ENCODE assay signal across 8 cellular contexts in genomic region chr16:67893791-67894399, GRCh38. TPM values are rescaled to one million over a fixed set of nuclear protein-coding genes. Genes with fewer than 3 reads are reported as not detected.
DNase-seq lines count a peak whose midpoint lies in the region; ATAC-seq and TF ChIP-seq lines count a peak whose summit lies in the region.

No MANE protein-coding gene starts in this region.

- H3K27ac Mint-ChIP-seq in activated naive CD8-positive, alpha-beta T cell treated with anti-CD3 and anti-CD28 coated beads, Interleukin-2, amount 50 U/mL, for 24 hours, result peak overlapping the region; percentile 92

- intact Hi-C loops in Right ventricle myocardium inferior (cut with DNase I), result loop anchor here (2.0 kb wide), 1 partner anchor 129 kb away; the partner anchor contains the start of genes DDX28 and DUS2
- intact Hi-C loops in transverse colon (cut with DNase I; ENCODE audit: low total_unique reads), result no loop called here

- peaks cover 36% of the 10 kb centered on the region for H3K4me1 Mint-ChIP-seq in activated naive CD8-positive, alpha-beta T cell treated with anti-CD3 and anti-CD28 coated beads, Interleukin-2, amount 50 U/mL, for 24 hours

- H3K27me3 ChIP-seq in cardiac muscle cell, result no peaks in the 10 kb centered on the region
- H3K27me3 ChIP-seq in transverse colon, result no peaks in the 10 kb centered on the region

- H3K36me3 Mint-ChIP-seq in activated naive CD8-positive, alpha-beta T cell treated with anti-CD3 and anti-CD28 coated beads, Interleukin-2, amount 50 U/mL, for 24 hours (ENCODE audit: low read depth), result peaks cover 5% of the 10 kb centered on the region

- peaks cover 9% of the 10 kb centered on the region for H3K4me1 ChIP-seq in cardiac muscle cell (ENCODE audit: low read depth)
- H3K4me1 ChIP-seq in transverse colon, result peaks cover 8 to 51% (median 39%) of the 10 kb centered on the region in 4 donors

- in situ Hi-C loops in transverse colon (cut with MboI; ENCODE audit: low pct_ligation_motif_present in 1 of 4, low pct_unique_long_range_greater_than_20kb in 1 of 4, low sequenced_read_pairs in 3 of 4), result no loop called here

- peak; percentile 62 for TF ChIP-seq POLR2A in transverse colon (IDR thresholded peaks at IDR 0.05)

- H3K36me3 ChIP-seq in cardiac muscle cell (no peaks in the 10 kb centered on the region), transverse colon (no peaks in the 10 kb centered on the region)

- no peak for TF ChIP-seq EP300 in transverse colon (IDR thresholded peaks at IDR 0.05; ENCODE audit: low read depth)

- DNase-seq in cardiac muscle cell (ENCODE audit: low read depth in 1 of 2, low spot score in 1 of 2) (no peak), Right ventricle myocardium inferior (ENCODE audit: missing footprints) (no peak), left lobe of liver (ENCODE audit: low spot score) (no peak), transverse colon (no peak), DMS114 treated with DMSO at 0.1 percent for 48 hours (lab: John Stamatoyannopoulos, UW; ENCODE audit: unreplicated experiment) (no peak), C1 segment of cervical spinal cord (lab: John Stamatoyannopoulos, UW) (no peak)
- DNase-seq in activated naive CD8-positive, alpha-beta T cell treated with anti-CD3 and anti-CD28 coated beads, Interleukin-2, amount 50 U/mL, for 24 hours, result no peak
- no peak for DNase-seq in stimulated activated naive CD4-positive, alpha-beta T cell treated with Interleukin-2 at 50 U/mL for 16 hours (lab: John Stamatoyannopoulos, UW)

- WGBS in transverse colon (ENCODE audit: low coverage in 1 of 2), 2 donors, result 16 to 24% methylated on average over 7 to 11 of the region's 11 CpGs

- ATAC-seq in Right ventricle myocardium inferior (no peak), left lobe of liver (peak; percentile 6)
- ATAC-seq in activated naive CD8-positive, alpha-beta T cell treated with anti-CD3 and anti-CD28 coated beads, Interleukin-2, amount 50 U/mL, for 24 hours, result no peak

- H3K27me3 Mint-ChIP-seq in activated naive CD8-positive, alpha-beta T cell treated with anti-CD3 and anti-CD28 coated beads, Interleukin-2, amount 50 U/mL, for 24 hours, result no peaks in the 10 kb centered on the region

- H3K4me3 ChIP-seq in cardiac muscle cell (peak overlapping the region; percentile 96), transverse colon (peak overlapping the region; percentile 68 to 98 (median 89))

- TF ChIP-seq CTCF in cardiac muscle cell (IDR thresholded peaks at IDR 0.05; ENCODE audit: low read depth, low read length), result no peak
- TF ChIP-seq CTCF in transverse colon (IDR thresholded peaks at IDR 0.05), result no peak

- H3K27ac ChIP-seq in cardiac muscle cell (peak overlapping the region; percentile 98), transverse colon (peak overlapping the region; percentile 94 to 99 (median 98))

- no peaks in the 10 kb centered on the region for H3K9me3 ChIP-seq in cardiac muscle cell (ENCODE audit: low read depth)
- no peaks in the 10 kb centered on the region for H3K9me3 ChIP-seq in transverse colon

- H3K4me3 Mint-ChIP-seq in activated naive CD8-positive, alpha-beta T cell treated with anti-CD3 and anti-CD28 coated beads, Interleukin-2, amount 50 U/mL, for 24 hours, result peak overlapping the region; percentile 94

- H3K9me3 Mint-ChIP-seq in activated naive CD8-positive, alpha-beta T cell treated with anti-CD3 and anti-CD28 coated beads, Interleukin-2, amount 50 U/mL, for 24 hours, result no peaks in the 10 kb centered on the region

RNA-seq across cellular contexts. Expression of gene PSKH1, which starts 0.8 kb away (rescaled TPM):
- total RNA-seq in cardiac muscle cell (31.0 and 31.6 TPM in 2 replicates), Right ventricle myocardium inferior (18.1 TPM), left lobe of liver (18.2 TPM), transverse colon (100 to 1,000 TPM in 1 of 4 donors, 10 to 100 TPM in 3; 24.1 to 132 (median 56.2) TPM)
- 46.7 and 48.8 TPM in 2 replicates for polyA plus RNA-seq in cardiac muscle cell

RNA-seq across cellular contexts. Expression of gene NRN1L, which starts 9.2 kb away (rescaled TPM):
- total RNA-seq in cardiac muscle cell (2.2 and 4.8 TPM in 2 replicates), Right ventricle myocardium inferior (0.54 TPM), left lobe of liver (0.88 TPM), transverse colon (1 to 10 TPM in 1 of 4 donors, not detected in 3; 2.5 TPM)
- 0.32 and 0.73 TPM in 2 replicates for polyA plus RNA-seq in cardiac muscle cell

RNA-seq across cellular contexts. Expression of gene EDC4, which starts 21.0 kb away (rescaled TPM):
- total RNA-seq in cardiac muscle cell (89.6 and 95.7 TPM in 2 replicates), Right ventricle myocardium inferior (35.4 TPM), left lobe of liver (22.1 TPM), transverse colon (100 to 1,000 TPM in 2 of 4 donors, 10 to 100 TPM in 2; 76.4 to 162 (median 105) TPM)
- polyA plus RNA-seq in cardiac muscle cell, result 68.3 and 87.8 TPM in 2 replicates

RNA-seq across cellular contexts. Expression of gene CTRL, which starts 37.8 kb away (rescaled TPM):
- total RNA-seq in cardiac muscle cell (1.9 and 2.7 TPM in 2 replicates), Right ventricle myocardium inferior (0.81 TPM), left lobe of liver (0.73 TPM), transverse colon (1 to 10 TPM in 3 of 4 donors, not detected in 1; 1.6 to 2.1 (median 1.6) TPM)
- polyA plus RNA-seq in cardiac muscle cell, result 10.0 and 14.8 TPM in 2 replicates

RNA-seq across cellular contexts. Expression of gene PSMB10, which starts 42.8 kb away (rescaled TPM):
- total RNA-seq in cardiac muscle cell (26.7 and 35.1 TPM in 2 replicates), Right ventricle myocardium inferior (59.3 TPM), left lobe of liver (21.7 TPM), transverse colon (100 to 1,000 TPM in 1 of 4 donors, 10 to 100 TPM in 3; 65.6 to 100 (median 68.6) TPM)
- 34.6 and 53.2 TPM in 2 replicates for polyA plus RNA-seq in cardiac muscle cell
